In the genomic region with DNA sequence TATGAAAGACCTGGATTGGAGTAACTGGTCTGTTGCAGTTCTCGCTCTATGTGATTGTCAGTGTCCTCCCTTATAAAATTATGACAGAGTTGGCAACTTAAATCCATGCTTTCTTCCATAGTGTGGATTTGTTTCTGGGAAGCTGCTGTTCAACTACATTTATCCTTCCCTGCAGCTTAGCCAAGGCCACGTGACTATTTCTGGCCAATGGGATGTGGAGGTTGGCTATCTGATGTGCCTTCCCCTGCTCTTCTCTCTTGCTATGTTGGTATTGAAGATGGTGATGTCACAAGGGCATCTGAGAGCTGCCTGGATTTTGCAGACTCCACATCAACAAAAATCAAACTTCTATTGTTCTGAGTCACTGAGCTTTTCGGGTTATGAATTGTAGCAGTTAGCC, we compare ENCODE assay signal across 25 cellular contexts.
DNase-seq lines count a peak whose midpoint lies in the region; ATAC-seq and TF ChIP-seq lines count a peak whose summit lies in the region.
"Had no signal": no experiment of that assay in that cellular context is flagged by ENCODE, and none has a peak within 500 bp of the region (broad histone marks: within the 10 kb centered on the region; RNA-seq: fewer than 3 reads in every experiment).

No MANE protein-coding gene starts in this region.

- TF ChIP-seq CTCF in Caco-2 (IDR thresholded peaks at IDR 0.05; ENCODE audit: insufficient read depth in 1 of 2, low read depth in 1 of 2, low read length in 1 of 2, severe bottlenecking in 1 of 2, unreplicated experiment in 1 of 2) (no peak), WTC11 (IDR thresholded peaks at IDR 0.05) (no peak), endothelial cell (IDR thresholded peaks at IDR 0.05; ENCODE audit: unreplicated experiment) (no peak)

- TF ChIP-seq RAD21 in Ishikawa (IDR thresholded peaks at IDR 0.05; ENCODE audit: low read depth) = no peak

- H3K36me3 ChIP-seq in Caco-2 (ENCODE audit: control insufficient read depth, insufficient read depth, low read length) = no peaks in the 10 kb centered on the region
- H3K36me3 ChIP-seq: BLaER1 treated with 17β-estradiol and CSF1 and Interleukin-3, amounts not matched to agents 10 nM and 100 nM; SJCRH30 had no signal

- H3K27me3 ChIP-seq in Caco-2 (replicated peaks; ENCODE audit: control insufficient read depth, insufficient read depth, low read length) = no peaks in the 10 kb centered on the region
- H3K27me3 ChIP-seq: BLaER1 treated with 17β-estradiol and CSF1 and Interleukin-3, amounts not matched to agents 10 nM and 100 nM; SJCRH30 had no signal

- H3K9me3 ChIP-seq in Caco-2 = no peaks in the 10 kb centered on the region
- H3K9me3 ChIP-seq: BLaER1 treated with 17β-estradiol and CSF1 and Interleukin-3, amounts not matched to agents 10 nM and 100 nM; SJCRH30 had no signal

- DNase-seq in Caco-2 (peak; percentile 15 to 46), WTC11 (ENCODE audit: low spot score) (no peak), iPS-NIHi11 (ENCODE audit: low spot score) (peak; percentile 14), hepatic stellate cell (ENCODE audit: low spot score) (no peak), endothelial cell (ENCODE audit: low spot score) (no peak)
- no peak for DNase-seq in effector CD4-positive, alpha-beta T cell
- DNase-seq: CD4-positive, alpha-beta T cell; GM23248; H7; Karpas-422; MV-4-11; NCI-H1105 treated with DMSO at 0.1 percent for 48 hours; NCI-H146; NCI-H1930; NCI-H2107; NCI-H446; NCI-H526; NCI-H82; NK-92 treated with Interleukin-12 subunit alpha and Interleukin-12 subunit beta, amount 100 ng/mL, for 24 hours; PC-9; SJCRH30 had no signal

- peaks cover 2% of the 10 kb centered on the region for H3K27me3 Mint-ChIP-seq in Caco-2 (ENCODE audit: insufficient read depth, unreplicated experiment)
- no peaks in the 10 kb centered on the region for H3K27me3 Mint-ChIP-seq in WTC11 (ENCODE audit: low read depth)
- H3K27me3 Mint-ChIP-seq in endothelial cell (ENCODE audit: unreplicated experiment) = no peaks in the 10 kb centered on the region
- H3K27me3 Mint-ChIP-seq: CD4-positive, alpha-beta T cell had no signal

- H3K4me3 ChIP-seq in Caco-2 (ENCODE audit: low read depth, low read length) = no peak overlapping the region
- H3K4me3 ChIP-seq: BLaER1 treated with 17β-estradiol and CSF1 and Interleukin-3, amounts not matched to agents 10 nM and 100 nM; GM23248; PC-9; SJCRH30 had no signal

- H3K4me3 Mint-ChIP-seq in Caco-2 (ENCODE audit: unreplicated experiment) (no peak overlapping the region), WTC11 (no peak overlapping the region), endothelial cell (ENCODE audit: unreplicated experiment) (no peak overlapping the region)
- H3K4me3 Mint-ChIP-seq: CD4-positive, alpha-beta T cell; IgD-negative memory B cell had no signal

- ATAC-seq in WTC11 = no peak
- ATAC-seq: Right ventricle myocardium inferior had no signal

- TF ChIP-seq EP300 in Ishikawa (IDR thresholded peaks at IDR 0.05; ENCODE audit: borderline replicate concordance) = no peak

- H3K27ac Mint-ChIP-seq in Caco-2 (ENCODE audit: unreplicated experiment) = no peak overlapping the region
- H3K27ac Mint-ChIP-seq in WTC11 = no peak overlapping the region
- H3K27ac Mint-ChIP-seq in endothelial cell (ENCODE audit: unreplicated experiment) = no peak overlapping the region
- H3K27ac Mint-ChIP-seq: CD4-positive, alpha-beta T cell; IgD-negative memory B cell had no signal

- intact Hi-C loops in Caco-2 (cut with micrococcal nuclease; ENCODE audit: unreplicated experiment) = no loop called here

- no peaks in the 10 kb centered on the region for H3K9me3 Mint-ChIP-seq in Caco-2 (ENCODE audit: unreplicated experiment)
- H3K9me3 Mint-ChIP-seq in WTC11 = no peaks in the 10 kb centered on the region
- no peaks in the 10 kb centered on the region for H3K9me3 Mint-ChIP-seq in endothelial cell (ENCODE audit: unreplicated experiment)
- H3K9me3 Mint-ChIP-seq: IgD-negative memory B cell had no signal

- BruUV-seq in Caco-2 (replicated peaks; lab: Mats Ljungman, UMichigan) = no TSS peak

- peaks cover 6% of the 10 kb centered on the region; the same call in 1 of the 2 replicates for H3K4me1 ChIP-seq in Caco-2
- H3K4me1 ChIP-seq: BLaER1 treated with 17β-estradiol and CSF1 and Interleukin-3, amounts not matched to agents 10 nM and 100 nM; SJCRH30 had no signal

- CTCF ChIA-PET in Caco-2 (lab: Charles Lee) (no interaction called here), WTC11 (lab: Charles Lee) (no interaction called here)

- H3K4me1 Mint-ChIP-seq in Caco-2 (ENCODE audit: low read depth, unreplicated experiment) = no peaks in the 10 kb centered on the region
- no peaks in the 10 kb centered on the region for H3K4me1 Mint-ChIP-seq in WTC11
- no peaks in the 10 kb centered on the region for H3K4me1 Mint-ChIP-seq in endothelial cell (ENCODE audit: unreplicated experiment)
- H3K4me1 Mint-ChIP-seq: IgD-negative memory B cell had no signal

- H3K36me3 Mint-ChIP-seq in Caco-2 (ENCODE audit: insufficient read depth, unreplicated experiment) (no peaks in the 10 kb centered on the region), WTC11 (no peaks in the 10 kb centered on the region), endothelial cell (ENCODE audit: low read depth, unreplicated experiment) (no peaks in the 10 kb centered on the region)

- POLR2A ChIA-PET in Caco-2 (lab: Charles Lee) = no interaction called here
- POLR2A ChIA-PET in WTC11 (lab: Charles Lee) = no interaction called here

TF ChIP-seq in Ishikawa, 13 proteins besides CTCF, POLR2A, EP300 and RAD21:
- TF ChIP-seq, protein P1, sequence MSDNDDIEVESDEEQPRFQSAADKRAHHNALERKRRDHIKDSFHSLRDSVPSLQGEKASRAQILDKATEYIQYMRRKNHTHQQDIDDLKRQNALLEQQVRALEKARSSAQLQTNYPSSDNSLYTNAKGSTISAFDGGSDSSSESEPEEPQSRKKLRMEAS (IDR thresholded peaks at IDR 0.05) = no peak
- peak; percentile 59 for TF ChIP-seq USF1 (IDR thresholded peaks at IDR 0.05)

TF ChIP-seq in WTC11, 78 proteins besides CTCF, POLR2A, EP300 and RAD21:
- TF ChIP-seq IRF1 (CRISPR knock-in tag; IDR thresholded peaks at IDR 0.05) (no peak), ZNF425 (CRISPR knock-in tag; conservative IDR thresholded peaks at IDR 0.05) (no peak), ZBTB21 (CRISPR knock-in tag; IDR thresholded peaks at IDR 0.05; ENCODE audit: borderline replicate concordance) (no peak), SMAD4 (CRISPR knock-in tag; IDR thresholded peaks at IDR 0.05) (no peak), USF1 (CRISPR knock-in tag; IDR thresholded peaks at IDR 0.05) (peak; percentile 42; the same call in 1 of the 2 replicates), CBFB (CRISPR knock-in tag; IDR thresholded peaks at IDR 0.05; ENCODE audit: low read depth) (no peak), USF2 (CRISPR knock-in tag; IDR thresholded peaks at IDR 0.05) (peak; percentile 67), SOX15 (CRISPR knock-in tag; IDR thresholded peaks at IDR 0.05) (no peak)
TF ChIP-seq in WTC11: peak in this region for 2.

Comparison
In these comparisons a context has a peak if more than half of its experiments do, and no peak if none do; other contexts are left out.
1. DNase-seq: peak in Caco-2 (2 of 2) and iPS-NIHi11 (single experiment); none in WTC11 (single experiment), hepatic stellate cell (single experiment), effector CD4-positive, alpha-beta T cell (single experiment) and endothelial cell (single experiment).